19 cellular contexts compared by ENCODE assay signal in the genomic region with DNA sequence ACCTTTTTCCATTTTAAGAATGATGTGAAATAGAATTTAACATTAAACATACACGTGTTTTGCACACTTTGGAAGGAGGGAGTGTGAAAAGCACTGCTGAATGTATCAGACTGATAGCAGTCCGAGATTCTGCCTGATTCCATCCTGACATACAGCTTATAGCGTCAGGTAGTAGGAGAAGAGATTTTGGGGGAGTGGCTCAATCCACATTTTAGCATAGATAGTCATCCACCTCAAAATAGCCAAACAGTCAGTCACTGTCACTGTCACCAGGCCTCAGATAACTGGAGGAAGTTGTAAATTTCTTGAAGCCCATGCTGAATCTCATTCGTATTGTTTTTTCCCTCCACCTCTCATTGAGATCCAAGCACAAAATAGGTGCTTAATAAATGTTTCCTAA. TPM values are rescaled to one million over a fixed set of nuclear protein-coding genes. Genes with fewer than 3 reads are reported as not detected.
DNase-seq lines count a peak whose midpoint lies in the region; ATAC-seq, FAIRE-seq and TF ChIP-seq lines count a peak whose summit lies in the region.
"Had no signal": no experiment of that assay in that cellular context is flagged by ENCODE, and none has a peak within 500 bp of the region (broad histone marks: within the 10 kb centered on the region; RNA-seq: fewer than 3 reads in every experiment).

No MANE protein-coding gene starts in this region.

- no peak for TF ChIP-seq RAD21 in H1 (IDR thresholded peaks at IDR 0.05 in 1 of 2, conservative IDR thresholded peaks at IDR 0.05 in 1 of 2; ENCODE audit: low read depth in 2 of 2, low read length in 2 of 2)

- H3K27me3 ChIP-seq in H1 (replicated peaks in 1 of 4; ENCODE audit: control insufficient read depth in 3 of 4, extremely low read depth in 1 of 4, insufficient read depth in 3 of 4, low read length in 3 of 4) (no peaks in the 10 kb centered on the region), smooth muscle cell (ENCODE audit: low read depth) (no peaks in the 10 kb centered on the region)

- H3K23ac ChIP-seq in H1 (ENCODE audit: insufficient read length) = no peak overlapping the region

- no peaks in the 10 kb centered on the region for H3K27me3 Mint-ChIP-seq in WTC11 (ENCODE audit: low read depth)
- peaks cover 12% of the 10 kb centered on the region for H3K27me3 Mint-ChIP-seq in activated T-helper 17 cell treated with anti-CD3 and anti-CD28 coated beads, Interleukin-2, amount 50 U/mL, for 72 hours

- peaks cover 31% of the 10 kb centered on the region for H3K36me3 Mint-ChIP-seq in WTC11
- H3K36me3 Mint-ChIP-seq in activated T-helper 17 cell treated with anti-CD3 and anti-CD28 coated beads, Interleukin-2, amount 50 U/mL, for 72 hours (ENCODE audit: low read depth) = no peaks in the 10 kb centered on the region
- H3K36me3 Mint-ChIP-seq: CD4-positive, alpha-beta memory T cell had no signal

- H3K4ac ChIP-seq in H1 (replicated peaks; ENCODE audit: insufficient read length, low read depth, low read length) = peak overlapping the region; percentile 53

- TF ChIP-seq EP300 in H1 (IDR thresholded peaks at IDR 0.05; ENCODE audit: borderline replicate concordance in 1 of 2, low read depth in 2 of 2, low read length in 2 of 2) = no peak

- H3K27ac Mint-ChIP-seq in WTC11 = no peak overlapping the region
- H3K27ac Mint-ChIP-seq in activated T-helper 17 cell treated with anti-CD3 and anti-CD28 coated beads, Interleukin-2, amount 50 U/mL, for 72 hours = no peak overlapping the region
- H3K27ac Mint-ChIP-seq: CD4-positive, alpha-beta memory T cell had no signal

- H4K20me1 ChIP-seq in H1 (replicated peaks in 1 of 2; ENCODE audit: control insufficient read depth in 1 of 2, insufficient read depth in 2 of 2, low read length in 2 of 2) (no peaks in the 10 kb centered on the region), smooth muscle cell (ENCODE audit: low read depth) (no peaks in the 10 kb centered on the region)

- no peak overlapping the region for H3K14ac ChIP-seq in H1 (ENCODE audit: insufficient read length)

- no peak for TF ChIP-seq POLR2A in H1 (IDR thresholded peaks at IDR 0.05; ENCODE audit: control extremely low read depth in 1 of 2, low read depth in 2 of 2, low read length in 2 of 2)

- H3K4me1 ChIP-seq in H1 (replicated peaks in 1 of 4; ENCODE audit: control insufficient read depth in 3 of 4, insufficient read depth in 4 of 4, low read length in 3 of 4) (no peaks in the 10 kb centered on the region), smooth muscle cell (ENCODE audit: low read depth) (no peaks in the 10 kb centered on the region)

- H3K18ac ChIP-seq in H1 (ENCODE audit: extremely low read depth, low read length) = no peak overlapping the region

- H2BK20ac ChIP-seq in H1 (ENCODE audit: low read length) = no peak overlapping the region

- CTCF ChIA-PET in H1 (lab: Charles Lee; ENCODE audit: partially characterized antibody) (interaction anchor here (1.0 to 2.6 kb wide), 3 partner anchors 16 to 168 kb away, joined by 3 to 6 read pairs (median 3); no protein-coding TSS in a partner anchor), WTC11 (lab: Charles Lee) (no interaction called here)

- TF ChIP-seq CTCF in H1 (IDR thresholded peaks at IDR 0.05; ENCODE audit: control extremely low read depth in 1 of 3, insufficient read depth in 1 of 3, low read depth in 1 of 3, low read length in 3 of 3) (no peak), smooth muscle cell (IDR thresholded peaks at IDR 0.05; ENCODE audit: borderline replicate concordance, insufficient read depth, poor library complexity, severe bottlenecking) (no peak), WTC11 (IDR thresholded peaks at IDR 0.05) (no peak)

- H4K91ac ChIP-seq in H1 (replicated peaks; ENCODE audit: insufficient read length, low read length) = no peak overlapping the region

- H3K79me1 ChIP-seq in H1 (ENCODE audit: low read depth, low read length) = no peaks in the 10 kb centered on the region

- H2BK12ac ChIP-seq in H1 (ENCODE audit: low read depth, low read length) = no peak overlapping the region

- ATAC-seq in WTC11 (no peak), GM18867 (IDR thresholded peaks at IDR 0.05; ENCODE audit: unreplicated experiment) (no peak)
- no peak for ATAC-seq in activated T-helper 17 cell treated with anti-CD3 and anti-CD28 coated beads, Interleukin-2, amount 50 U/mL, for 72 hours (replicated peaks)

- POLR2A ChIA-PET in H1 (lab: Charles Lee; ENCODE audit: partially characterized antibody) (no interaction called here), WTC11 (lab: Charles Lee) (no interaction called here)

- H3K4me2 ChIP-seq in H1 (ENCODE audit: insufficient read depth in 1 of 2, low read depth in 2 of 2, low read length in 2 of 2) (no peak overlapping the region), smooth muscle cell (no peak overlapping the region)

- no peaks in the 10 kb centered on the region for H3K36me3 ChIP-seq in H1 (ENCODE audit: control insufficient read depth in 2 of 4, insufficient read depth in 4 of 4, low read length in 3 of 4)
- H3K36me3 ChIP-seq in smooth muscle cell (ENCODE audit: low read depth) = no peaks in the 10 kb centered on the region

- no peak overlapping the region for H2AK5ac ChIP-seq in H1 (ENCODE audit: low read depth, low read length)

- H4K5ac ChIP-seq in H1 (ENCODE audit: insufficient read length, low read depth, low read length) = no peak overlapping the region

- H3K9me3 ChIP-seq in H1 (ENCODE audit: insufficient read depth in 2 of 2, low read depth in 1 of 2, low read length in 1 of 2) (peaks cover 7 to 21% of the 10 kb centered on the region in 2 experiments; a peak in 3 of 4 replicates), smooth muscle cell (replicated peaks; ENCODE audit: low read depth) (no peaks in the 10 kb centered on the region)

- no peak overlapping the region for H2BK15ac ChIP-seq in H1 (ENCODE audit: low read length)

- no peaks in the 10 kb centered on the region for H3K23me2 ChIP-seq in H1 (ENCODE audit: low read depth, low read length)

- H3K9ac ChIP-seq in H1 (replicated peaks in 1 of 4; ENCODE audit: extremely low read depth in 1 of 4, low read depth in 3 of 4, low read length in 3 of 4) (no peak overlapping the region), smooth muscle cell (ENCODE audit: low read depth) (no peak overlapping the region)

- peaks cover 46% of the 10 kb centered on the region for H3K9me3 Mint-ChIP-seq in WTC11
- peaks cover 3% of the 10 kb centered on the region for H3K9me3 Mint-ChIP-seq in activated T-helper 17 cell treated with anti-CD3 and anti-CD28 coated beads, Interleukin-2, amount 50 U/mL, for 72 hours

- no peak overlapping the region for H3K56ac ChIP-seq in H1 (replicated peaks; ENCODE audit: insufficient read length, low read depth, low read length)

- no peak overlapping the region for H3K4me3 Mint-ChIP-seq in WTC11
- no peak overlapping the region for H3K4me3 Mint-ChIP-seq in activated T-helper 17 cell treated with anti-CD3 and anti-CD28 coated beads, Interleukin-2, amount 50 U/mL, for 72 hours
- H3K4me3 Mint-ChIP-seq: CD4-positive, alpha-beta memory T cell had no signal

- H2BK120ac ChIP-seq in H1 (replicated peaks; ENCODE audit: low read depth, low read length) = no peak overlapping the region

- no peak overlapping the region for H4K8ac ChIP-seq in H1 (ENCODE audit: extremely low read depth, insufficient read depth, low read length)

- peaks cover 9% of the 10 kb centered on the region for H3K4me1 Mint-ChIP-seq in WTC11
- H3K4me1 Mint-ChIP-seq in activated T-helper 17 cell treated with anti-CD3 and anti-CD28 coated beads, Interleukin-2, amount 50 U/mL, for 72 hours = no peaks in the 10 kb centered on the region
- H3K4me1 Mint-ChIP-seq: CD4-positive, alpha-beta memory T cell had no signal

- no peak overlapping the region for H3K27ac ChIP-seq in H1 (ENCODE audit: low read depth, low read length)
- H3K27ac ChIP-seq in smooth muscle cell (ENCODE audit: low read depth) = peak overlapping the region; percentile 30

- no peak overlapping the region for H2BK5ac ChIP-seq in H1 (ENCODE audit: low read depth, low read length)

- H3K4me3 ChIP-seq in H1 (ENCODE audit: extremely low read depth in 1 of 4, insufficient read depth in 2 of 4, low read depth in 3 of 4, low read length in 4 of 4) = no peak overlapping the region
- H3K4me3 ChIP-seq in smooth muscle cell = no peak overlapping the region

- H3K79me2 ChIP-seq in H1 (ENCODE audit: control insufficient read depth in 1 of 2, insufficient read depth in 2 of 2, low read length in 2 of 2) (no peaks in the 10 kb centered on the region), smooth muscle cell (ENCODE audit: low read depth) (no peaks in the 10 kb centered on the region)

- H3F3A ChIP-seq in smooth muscle cell (ENCODE audit: low read depth) = no peaks in the 10 kb centered on the region

- H2AFZ ChIP-seq in H1 (ENCODE audit: low read length) = no peak overlapping the region
- H2AFZ ChIP-seq in smooth muscle cell (ENCODE audit: low read depth) = no peak overlapping the region

- no peak for FAIRE-seq in H1 (lab: Jason Lieb, UNC)
- FAIRE-seq: GM12892 had no signal

- 91% methylated on average over 4 of the region's 4 CpGs; no CpG with 5 or more reads in 1 of the 2 experiments for WGBS in H1 (ENCODE audit: extremely low coverage in 1 of 2, insufficient coverage in 1 of 2, insufficient read length in 1 of 2, insufficient replicate concordance in 2 of 2, low coverage in 1 of 2, low lambda C conversion rate in 2 of 2, missing lambda C conversion rate in 1 of 2), 2 experiments
- WGBS in smooth muscle cell (ENCODE audit: low lambda C conversion rate) = 61% methylated on average over 4 of the region's 4 CpGs

- DNase-seq in ELR (ENCODE audit: low read depth) (peak; percentile 6), H1 (ENCODE audit: low read depth in 1 of 2, low spot score in 2 of 2) (no peak), myocyte (ENCODE audit: low read depth) (peak; percentile 13), smooth muscle cell (lab: John Stamatoyannopoulos, UW; ENCODE audit: unreplicated experiment) (no peak), WTC11 (ENCODE audit: low spot score) (no peak), MV-4-11 (lab: John Stamatoyannopoulos, UW) (no peak)
- DNase-seq: 8988T; C1 segment of cervical spinal cord; Calu3; CD4-positive, alpha-beta memory T cell; COR-L47; DMS53; DMS79 treated with DMSO at 0.1 percent for 48 hours; GOT3; H7; HCEC 1CT had no signal

RNA-seq across cellular contexts. Expression of a gene that starts 35.4 kb away (rescaled TPM):
- total RNA-seq in H1 (2021; fragmentation: NEBNext Ultra II Directional; extraction: Animal tissue kit (Norgen Biotek cat#: 25700)) = 13.3 and 15.6 TPM in 2 replicates
- 3.1 and 4.9 TPM in 2 replicates for polyA plus RNA-seq in H1 (2011; rRNA removed)
- polyA plus RNA-seq in H1 (2011; cell fraction: cytosol; rRNA removed) = 4.6 TPM
- 6.1 TPM for polyA plus RNA-seq in H1 (2011; cell fraction: nucleus; rRNA removed)
- 6.7 to 10.7 TPM (median 7.6 TPM) in 4 replicates for polyA plus RNA-seq in H1 (2012, experiment 1 of 2)
- polyA plus RNA-seq in H1 (2012, experiment 2 of 2) = 0.94 TPM
- polyA plus RNA-seq in H1 (2013, experiment 1 of 2) = 7.8 TPM
- 7.9 TPM for polyA plus RNA-seq in H1 (2013, experiment 2 of 2)
- polyA minus RNA-seq in H1 (2011; rRNA and poly(A)+ RNA removed) = 4.1 and 4.9 TPM in 2 replicates
- 6.0 TPM for polyA minus RNA-seq in H1 (2011; cell fraction: cytosol; rRNA and poly(A)+ RNA removed)
- 21.3 TPM for polyA minus RNA-seq in H1 (2011; cell fraction: nucleus; rRNA and poly(A)+ RNA removed)
- total RNA-seq in myocyte = 0.40 and 0.62 TPM in 2 replicates
- polyA plus RNA-seq in myocyte (2012) = 0.28 TPM
- 0.63 and 1.4 TPM in 2 replicates for total RNA-seq in smooth muscle cell
- 0.07 and 0.83 TPM in 2 replicates for polyA plus RNA-seq in smooth muscle cell
- total RNA-seq in WTC11 (2021) = 12.8 to 15.3 TPM (median 14.1 TPM) in 3 replicates
- total RNA-seq in activated T-helper 17 cell treated with anti-CD3 and anti-CD28 coated beads, Interleukin-2, amount 50 U/mL, for 72 hours = under 1 TPM; 0.13 to 0.17 TPM

Comparison
In these comparisons a context has a peak if more than half of its experiments do, and no peak if none do; other contexts are left out.
1. DNase-seq: peak in ELR (single experiment) and myocyte (single experiment); none in H1 (0 of 2), smooth muscle cell (single experiment), WTC11 (single experiment) and MV-4-11 (single experiment).